ENCODE assay signal across 3 cellular contexts in the genomic region with DNA sequence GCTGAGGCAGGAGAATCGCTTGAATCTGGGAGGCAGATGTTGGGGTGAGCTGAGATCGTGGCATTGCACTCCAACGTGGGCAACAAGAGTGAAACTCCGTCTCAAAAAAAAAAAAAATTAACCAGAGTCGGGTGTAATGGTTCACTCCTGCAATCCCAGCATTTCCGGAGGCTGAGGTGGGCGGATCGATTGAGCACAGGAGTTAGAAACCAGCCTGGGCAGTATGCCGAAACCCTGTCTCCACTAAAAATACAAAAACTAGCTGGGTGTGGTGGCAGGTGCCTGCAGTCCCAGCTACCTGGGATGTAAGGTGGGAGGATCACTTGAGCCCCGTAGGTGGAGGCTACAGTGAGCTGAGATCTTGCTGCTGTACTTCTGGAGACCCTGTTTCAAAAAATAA.
A peak's percentile ranks its signal among the peaks of the same experiment; 100 is the strongest.
TF ChIP-seq lines count a peak whose summit lies in the region.

No MANE protein-coding gene starts in this region.

TF ChIP-seq in A549, 52 proteins besides CTCF, POLR2A, EP300 and RAD21:
- TF ChIP-seq RNF2 (IDR thresholded peaks at IDR 0.05; ENCODE audit: borderline replicate concordance, low read depth) (no peak), E2F6 (IDR thresholded peaks at IDR 0.05; ENCODE audit: borderline replicate concordance, low read depth) (no peak), RFX5 (IDR thresholded peaks at IDR 0.05) (no peak), MAFK (IDR thresholded peaks at IDR 0.05; ENCODE audit: partially characterized antibody) (no peak), CEBPB (IDR thresholded peaks at IDR 0.05) (no peak), PHF8 (IDR thresholded peaks at IDR 0.05; ENCODE audit: borderline replicate concordance, low read depth) (no peak), CBX2 (IDR thresholded peaks at IDR 0.05; ENCODE audit: borderline replicate concordance, low read depth) (no peak), KDM1A (IDR thresholded peaks at IDR 0.05; ENCODE audit: low read depth) (no peak), MAX (IDR thresholded peaks at IDR 0.05) (no peak), MYC (IDR thresholded peaks at IDR 0.05; ENCODE audit: borderline replicate concordance, low read length) (no peak), ESRRA (IDR thresholded peaks at IDR 0.05; ENCODE audit: borderline replicate concordance, low read length) (no peak)
- TF ChIP-seq, protein P1, sequence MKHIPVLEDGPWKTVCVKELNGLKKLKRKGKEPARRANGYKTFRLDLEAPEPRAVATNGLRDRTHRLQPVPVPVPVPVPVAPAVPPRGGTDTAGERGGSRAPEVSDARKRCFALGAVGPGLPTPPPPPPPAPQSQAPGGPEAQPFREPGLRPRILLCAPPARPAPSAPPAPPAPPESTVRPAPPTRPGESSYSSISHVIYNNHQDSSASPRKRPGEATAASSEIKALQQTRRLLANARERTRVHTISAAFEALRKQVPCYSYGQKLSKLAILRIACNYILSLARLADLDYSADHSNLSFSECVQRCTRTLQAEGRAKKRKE (CRISPR knock-in tag; IDR thresholded peaks at IDR 0.05; ENCODE audit: low read depth) = no peak

TF ChIP-seq in HEK293, 187 proteins besides CTCF, POLR2A, EP300 and RAD21:
- TF ChIP-seq, protein P2, sequence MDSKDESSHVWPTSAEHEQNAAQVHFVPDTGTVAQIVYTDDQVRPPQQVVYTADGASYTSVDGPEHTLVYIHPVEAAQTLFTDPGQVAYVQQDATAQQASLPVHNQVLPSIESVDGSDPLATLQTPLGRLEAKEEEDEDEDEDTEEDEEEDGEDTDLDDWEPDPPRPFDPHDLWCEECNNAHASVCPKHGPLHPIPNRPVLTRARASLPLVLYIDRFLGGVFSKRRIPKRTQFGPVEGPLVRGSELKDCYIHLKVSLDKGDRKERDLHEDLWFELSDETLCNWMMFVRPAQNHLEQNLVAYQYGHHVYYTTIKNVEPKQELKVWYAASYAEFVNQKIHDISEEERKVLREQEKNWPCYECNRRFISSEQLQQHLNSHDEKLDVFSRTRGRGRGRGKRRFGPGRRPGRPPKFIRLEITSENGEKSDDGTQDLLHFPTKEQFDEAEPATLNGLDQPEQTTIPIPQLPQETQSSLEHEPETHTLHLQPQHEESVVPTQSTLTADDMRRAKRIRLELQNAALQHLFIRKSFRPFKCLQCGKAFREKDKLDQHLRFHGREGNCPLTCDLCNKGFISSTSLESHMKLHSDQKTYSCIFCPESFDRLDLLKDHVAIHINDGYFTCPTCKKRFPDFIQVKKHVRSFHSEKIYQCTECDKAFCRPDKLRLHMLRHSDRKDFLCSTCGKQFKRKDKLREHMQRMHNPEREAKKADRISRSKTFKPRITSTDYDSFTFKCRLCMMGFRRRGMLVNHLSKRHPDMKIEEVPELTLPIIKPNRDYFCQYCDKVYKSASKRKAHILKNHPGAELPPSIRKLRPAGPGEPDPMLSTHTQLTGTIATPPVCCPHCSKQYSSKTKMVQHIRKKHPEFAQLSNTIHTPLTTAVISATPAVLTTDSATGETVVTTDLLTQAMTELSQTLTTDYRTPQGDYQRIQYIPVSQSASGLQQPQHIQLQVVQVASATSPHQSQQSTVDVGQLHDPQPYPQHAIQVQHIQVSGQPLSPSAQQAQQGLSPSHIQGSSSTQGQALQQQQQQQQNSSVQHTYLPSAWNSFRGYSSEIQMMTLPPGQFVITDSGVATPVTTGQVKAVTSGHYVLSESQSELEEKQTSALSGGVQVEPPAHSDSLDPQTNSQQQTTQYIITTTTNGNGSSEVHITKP (tag by site-specific recombination; IDR thresholded peaks at IDR 0.05) = no peak
- TF ChIP-seq ZFHX2 (tag by site-specific recombination; conservative IDR thresholded peaks at IDR 0.05) = peak; percentile 76
- TF ChIP-seq EGR2 (tag by site-specific recombination; IDR thresholded peaks at IDR 0.05; ENCODE audit: low read depth) = peak; percentile 59

TF ChIP-seq in HepG2, 621 proteins besides CTCF, POLR2A, EP300 and RAD21:
- no peak for TF ChIP-seq ZNF678 (CRISPR knock-in tag; IDR thresholded peaks at IDR 0.05)
- no peak for TF ChIP-seq ADNP (CRISPR knock-in tag; IDR thresholded peaks at IDR 0.05)
- TF ChIP-seq SP1 (IDR thresholded peaks at IDR 0.05) = no peak
- TF ChIP-seq SP1 (CRISPR knock-in tag; IDR thresholded peaks at IDR 0.05) = no peak
- no peak for TF ChIP-seq ZNF7 (CRISPR knock-in tag; IDR thresholded peaks at IDR 0.05)
- TF ChIP-seq TCF12 (IDR thresholded peaks at IDR 0.05) = no peak
- TF ChIP-seq TCF12 (CRISPR knock-in tag; IDR thresholded peaks at IDR 0.05) = no peak
- TF ChIP-seq ZNF101 (CRISPR knock-in tag; IDR thresholded peaks at IDR 0.05; ENCODE audit: borderline replicate concordance, low read depth) = no peak
- no peak for TF ChIP-seq SATB2 (CRISPR knock-in tag; IDR thresholded peaks at IDR 0.05)
